Comparison of ENCODE assay signal across 10 cellular contexts in genomic region chr11:67022341-67022933, GRCh38. TPM values are rescaled to one million over a fixed set of nuclear protein-coding genes. Genes with fewer than 3 reads are reported as not detected.
DNase-seq lines count a peak whose midpoint lies in the region; ATAC-seq and TF ChIP-seq lines count a peak whose summit lies in the region.
"Had no signal": no experiment of that assay in that cellular context is flagged by ENCODE, and none has a peak within 500 bp of the region (broad histone marks: within the 10 kb centered on the region; RNA-seq: fewer than 3 reads in every experiment).

No MANE protein-coding gene starts in this region.

- H3K4me1 ChIP-seq in HAP-1 (peaks cover 5% of the 10 kb centered on the region; the same call in 1 of the 2 replicates), prostate gland (replicated peaks) (no peaks in the 10 kb centered on the region)

- H3K4me3 ChIP-seq in HAP-1, result peak overlapping the region; percentile 18
- H3K4me3 ChIP-seq in fibroblast of villous mesenchyme (ENCODE audit: low read depth, low read length), result peak overlapping the region; percentile 41
- peak overlapping the region; percentile 28 to 43 for H3K4me3 ChIP-seq in prostate gland

- no peak for DNase-seq in HAP-1 (ENCODE audit: low spot score in 2 of 2)
- DNase-seq in SHP77 treated with DMSO at 0.1 percent for 48 hours (lab: John Stamatoyannopoulos, UW), result peak; percentile 62
- peak; percentile 15 for DNase-seq in fibroblast of villous mesenchyme (ENCODE audit: low read depth)
- DNase-seq in prostate gland (ENCODE audit: low spot score), result peak; percentile 73
- DNase-seq in MV-4-11 (lab: John Stamatoyannopoulos, UW), result no peak

- H3K36me3 ChIP-seq in HAP-1 (replicated peaks) (no peaks in the 10 kb centered on the region), prostate gland (no peaks in the 10 kb centered on the region)

- intact Hi-C loops in prostate gland (cut with DNase I), result no loop called here

- H3K27me3 ChIP-seq in HAP-1 (ENCODE audit: low read depth), result peaks cover 3% of the 10 kb centered on the region; the same call in 1 of the 2 replicates
- no peaks in the 10 kb centered on the region for H3K27me3 ChIP-seq in prostate gland (replicated peaks; ENCODE audit: insufficient read depth)

- in situ Hi-C loops in HAP-1 (cut with MboI; ENCODE audit: low sequenced_read_pairs), result no loop called here

- 9% methylated on average over 20 of the region's 20 CpGs for WGBS in prostate gland

- no peaks in the 10 kb centered on the region for H3K9me3 ChIP-seq in HAP-1
- H3K9me3 ChIP-seq in prostate gland, result no peaks in the 10 kb centered on the region

- TF ChIP-seq CTCF in fibroblast of villous mesenchyme (IDR thresholded peaks at IDR 0.05; ENCODE audit: insufficient read depth, low read depth, low read length) (no peak), prostate gland (IDR thresholded peaks at IDR 0.05) (no peak)

- H3K27ac ChIP-seq in prostate gland, result no peak overlapping the region
- H3K27ac ChIP-seq: KMS-11 had no signal

- no peak for ATAC-seq in GM18861 (IDR thresholded peaks at IDR 0.05; ENCODE audit: unreplicated experiment)
- ATAC-seq in HG03565 (IDR thresholded peaks at IDR 0.05; ENCODE audit: unreplicated experiment), result no peak
- ATAC-seq in HG03342 (IDR thresholded peaks at IDR 0.05; ENCODE audit: unreplicated experiment), result no peak

- TF ChIP-seq POLR2A in prostate gland (IDR thresholded peaks at IDR 0.05), result no peak

RNA-seq across cellular contexts. Expression of gene SYT12, which starts 0.5 kb away (rescaled TPM):
- 0.43 and 0.64 TPM in 2 replicates for total RNA-seq in fibroblast of villous mesenchyme
- total RNA-seq in prostate gland, result 1 to 10 TPM; 2.1 to 3.4 TPM

RNA-seq across cellular contexts. Expression of gene RHOD, which starts 34.2 kb away (rescaled TPM):
- total RNA-seq in fibroblast of villous mesenchyme (12.5 and 13.9 TPM in 2 replicates), prostate gland (10 to 100 TPM; 26.2 to 69.5 TPM)

RNA-seq across cellular contexts. Expression of gene C11orf86, which starts 47.3 kb away (rescaled TPM):
- total RNA-seq in fibroblast of villous mesenchyme, result not detected in 2 replicates
- not detected for total RNA-seq in prostate gland
- total RNA-seq: lower leg skin had no signal

Comparison
In these comparisons a context has a peak if more than half of its experiments do, and no peak if none do; other contexts are left out.
1. DNase-seq: peak in SHP77 treated with DMSO at 0.1 percent for 48 hours (single experiment), fibroblast of villous mesenchyme (single experiment) and prostate gland (single experiment); none in HAP-1 (0 of 2) and MV-4-11 (single experiment).
2. Peak in every context shown above with its lines, with median percentiles within 50 percentile points of each other: H3K4me3 ChIP-seq.